Comparison of ENCODE assay signal across 23 cellular contexts in genomic region chr4:127709456-127709855, GRCh38. TPM values are rescaled to one million over a fixed set of nuclear protein-coding genes. Genes with fewer than 3 reads are reported as not detected.
A peak's percentile ranks its signal among the peaks of the same experiment; 100 is the strongest.
DNase-seq lines count a peak whose midpoint lies in the region; ATAC-seq, FAIRE-seq and TF ChIP-seq lines count a peak whose summit lies in the region.
"Had no signal": no experiment of that assay in that cellular context is flagged by ENCODE, and none has a peak within 500 bp of the region (broad histone marks: within the 10 kb centered on the region; RNA-seq: fewer than 3 reads in every experiment).

No MANE protein-coding gene starts in this region.

- no peak for DNase-seq in A549 (ENCODE audit: low read depth in 1 of 2, low spot score in 1 of 2)
- DNase-seq in PC-9 = peak in 1 of 2 experiments; percentile 56
- DNase-seq in epithelial cell of prostate (ENCODE audit: low read depth, low spot score) = peak; percentile 70
- DNase-seq in mesothelial cell of epicardium (ENCODE audit: low spot score in 2 of 2, unreplicated experiment in 2 of 2) = no peak
- DNase-seq in COR-L47 (lab: John Stamatoyannopoulos, UW) = no peak
- DNase-seq in T-helper 9 cell = no peak
- DNase-seq in activated gamma-delta T cell (lab: John Stamatoyannopoulos, UW) = no peak
- DNase-seq in NCI-H187 treated with DMSO at 0.1 percent for 48 hours (lab: John Stamatoyannopoulos, UW) = no peak
- DNase-seq: activated CD4-positive, alpha-beta T cell treated with anti-CD3 and anti-CD28 coated beads for 1 hour; activated CD8-positive, alpha-beta memory T cell treated with anti-CD3 and anti-CD28 coated beads, Interleukin-2, amount 10 ng/mL, durations not matched to agents 7 days and 5 days; activated effector memory CD4-positive, alpha-beta T cell treated with anti-CD3 and anti-CD28 coated beads, Interleukin-2, amount 50 U/mL, for 16 hours; amygdala; CD8-positive, alpha-beta memory T cell; kidney; midbrain; NCI-H1417 treated with DMSO at 0.1 percent for 48 hours; retina; SIG-M5 had no signal

- WGBS in A549 (ENCODE audit: missing lambda C conversion rate) = 46% methylated on average over 3 of the region's 3 CpGs

- H3K9me3 Mint-ChIP-seq in mesothelial cell of epicardium = peaks cover 5% of the 10 kb centered on the region
- H3K9me3 Mint-ChIP-seq: stimulated activated naive CD8-positive, alpha-beta T cell treated with anti-CD3 and anti-CD28 coated beads, Interleukin-15, Interleukin-2, amounts not matched to agents 100 ng/mL and 50 ng/mL, for 24 hours; T-helper 2 cell treated with Interferon-gamma antibody and Interleukin-4, amounts not matched to agents 5 μg/mL and 100 μg/mL, for 36 hours had no signal

- H3K4me3 Mint-ChIP-seq in mesothelial cell of epicardium = no peak overlapping the region
- H3K4me3 Mint-ChIP-seq: activated CD8-positive, alpha-beta memory T cell treated with anti-CD3 and anti-CD28 coated beads, Interleukin-2, amount 10 ng/mL, durations not matched to agents 7 days and 5 days; CD8-positive, alpha-beta memory T cell; stimulated activated naive CD8-positive, alpha-beta T cell treated with anti-CD3 and anti-CD28 coated beads, Interleukin-15, Interleukin-2, amounts not matched to agents 100 ng/mL and 50 ng/mL, for 24 hours; T-helper 2 cell treated with Interferon-gamma antibody and Interleukin-4, amounts not matched to agents 5 μg/mL and 100 μg/mL, for 36 hours had no signal

- H3K9me2 ChIP-seq in PC-9 (ENCODE audit: insufficient read depth) = no peaks in the 10 kb centered on the region

- TF ChIP-seq RAD21 in A549 (conservative IDR thresholded peaks at IDR 0.05 in 1 of 2, IDR thresholded peaks at IDR 0.05 in 1 of 2) = no peak

- CTCF ChIA-PET in A549 (lab: Yijun Ruan, JAX) (interaction anchor here (1.1 kb wide), 1 partner anchor 23 kb away, joined by 4 read pairs; no protein-coding TSS in a partner anchor), PC-9 (lab: Charles Lee) (no interaction called here)

- ATAC-seq in A549 = no peak
- ATAC-seq: activated CD8-positive, alpha-beta memory T cell treated with anti-CD3 and anti-CD28 coated beads, Interleukin-2, amount 10 ng/mL, durations not matched to agents 7 days and 5 days had no signal

- TF ChIP-seq POLR2A in A549 (IDR thresholded peaks at IDR 0.05; ENCODE audit: low read length) = no peak

- TF ChIP-seq EP300 in A549 (IDR thresholded peaks at IDR 0.05) = no peak

- peaks cover 14% of the 10 kb centered on the region for H3K4me1 Mint-ChIP-seq in mesothelial cell of epicardium
- H3K4me1 Mint-ChIP-seq: activated CD8-positive, alpha-beta memory T cell treated with anti-CD3 and anti-CD28 coated beads, Interleukin-2, amount 10 ng/mL, durations not matched to agents 7 days and 5 days; CD8-positive, alpha-beta memory T cell had no signal

- H3K4me3 ChIP-seq in A549 = no peak overlapping the region
- peak overlapping the region; percentile 31; the same call in 1 of the 2 replicates for H3K4me3 ChIP-seq in PC-9

- H3K27me3 Mint-ChIP-seq in mesothelial cell of epicardium (ENCODE audit: low read depth) = no peaks in the 10 kb centered on the region
- H3K27me3 Mint-ChIP-seq: activated CD8-positive, alpha-beta memory T cell treated with anti-CD3 and anti-CD28 coated beads, Interleukin-2, amount 10 ng/mL, durations not matched to agents 7 days and 5 days; stimulated activated naive CD8-positive, alpha-beta T cell treated with anti-CD3 and anti-CD28 coated beads, Interleukin-15, Interleukin-2, amounts not matched to agents 100 ng/mL and 50 ng/mL, for 24 hours had no signal

- H3K4me1 ChIP-seq in A549 (peaks cover 12% of the 10 kb centered on the region; the same call in 1 of the 3 replicates), PC-9 (replicated peaks; ENCODE audit: insufficient read depth) (peaks cover 26% of the 10 kb centered on the region)

- peak overlapping the region in 1 of 2 experiments; percentile 58; a peak in 3 of 6 replicates for H3K27ac ChIP-seq in A549
- peak overlapping the region; percentile 88 for H3K27ac ChIP-seq in PC-9
- H3K27ac ChIP-seq in epithelial cell of prostate = peak overlapping the region; percentile 92

- H3K9me3 ChIP-seq in A549 (no peaks in the 10 kb centered on the region), PC-9 (ENCODE audit: insufficient read depth, low read depth) (no peaks in the 10 kb centered on the region)

- no TSS peak for BruUV-seq in PC-9 (replicated peaks; lab: Mats Ljungman, UMichigan)

- peak overlapping the region; percentile 61; the same call in 1 of the 2 replicates for H2AFZ ChIP-seq in PC-9

- H3K4me2 ChIP-seq in A549 (peak overlapping the region; percentile 61), PC-9 (peak overlapping the region; percentile 75)

- peaks cover 9% of the 10 kb centered on the region; the same call in 1 of the 2 replicates for H3F3A ChIP-seq in PC-9 (ENCODE audit: insufficient read depth, low read depth)

- H4K20me1 ChIP-seq in PC-9 (ENCODE audit: insufficient read depth) = no peaks in the 10 kb centered on the region

- H3K79me2 ChIP-seq in PC-9 (ENCODE audit: low read depth) = no peaks in the 10 kb centered on the region

- peak overlapping the region; percentile 99 for H3K27ac Mint-ChIP-seq in mesothelial cell of epicardium
- H3K27ac Mint-ChIP-seq: activated CD8-positive, alpha-beta memory T cell treated with anti-CD3 and anti-CD28 coated beads, Interleukin-2, amount 10 ng/mL, durations not matched to agents 7 days and 5 days; CD8-positive, alpha-beta memory T cell; stimulated activated naive CD8-positive, alpha-beta T cell treated with anti-CD3 and anti-CD28 coated beads, Interleukin-15, Interleukin-2, amounts not matched to agents 100 ng/mL and 50 ng/mL, for 24 hours; T-helper 2 cell treated with Interferon-gamma antibody and Interleukin-4, amounts not matched to agents 5 μg/mL and 100 μg/mL, for 36 hours had no signal

- no peaks in the 10 kb centered on the region for H3K27me3 ChIP-seq in PC-9 (ENCODE audit: insufficient read depth, low read depth)

- POLR2A ChIA-PET in A549 (lab: Yijun Ruan, JAX) = interaction anchor here (1.1 kb wide), 1 partner anchor 77 kb away, joined by 3 read pairs; the partner anchor contains the start of gene INTU
- POLR2A ChIA-PET in PC-9 (lab: Charles Lee; ENCODE audit: unreplicated experiment) = interaction anchor here (0.6 to 0.9 kb wide), 3 partner anchors 24 to 333 kb away, joined by 4 to 5 read pairs (median 4); partner anchors contain the start of gene INTU

- intact Hi-C loops in PC-9 (cut with micrococcal nuclease; ENCODE audit: unreplicated experiment) = loop anchor here (5.0 kb wide), 1 partner anchor 77 kb away; the partner anchor contains the start of gene INTU

- peaks cover 27% of the 10 kb centered on the region for H3K36me3 Mint-ChIP-seq in mesothelial cell of epicardium
- H3K36me3 Mint-ChIP-seq: activated CD8-positive, alpha-beta memory T cell treated with anti-CD3 and anti-CD28 coated beads, Interleukin-2, amount 10 ng/mL, durations not matched to agents 7 days and 5 days; CD8-positive, alpha-beta memory T cell had no signal

- FAIRE-seq in A549 (lab: Jason Lieb, UNC) = no peak

- TF ChIP-seq CTCF in A549 (IDR thresholded peaks at IDR 0.05) (no peak), PC-9 (conservative IDR thresholded peaks at IDR 0.05) (no peak), mesothelial cell of epicardium (IDR thresholded peaks at IDR 0.05; ENCODE audit: unreplicated experiment) (no peak)

- H3K36me3 ChIP-seq in PC-9 (ENCODE audit: low read depth) = peaks cover 10% of the 10 kb centered on the region; the same call in 1 of the 2 replicates

TF ChIP-seq in A549, 52 proteins besides CTCF, POLR2A, EP300 and RAD21:
- no peak for TF ChIP-seq MAFK (IDR thresholded peaks at IDR 0.05; ENCODE audit: partially characterized antibody)
- no peak for TF ChIP-seq HOXB5 (CRISPR knock-in tag; IDR thresholded peaks at IDR 0.05)
- TF ChIP-seq HOXA7 (CRISPR knock-in tag; IDR thresholded peaks at IDR 0.05) = no peak
- no peak for TF ChIP-seq POLR2AphosphoS2 (conservative IDR thresholded peaks at IDR 0.05; ENCODE audit: low read length)
- TF ChIP-seq NR3C1 (IDR thresholded peaks at IDR 0.05) = no peak
- TF ChIP-seq CBX8 (IDR thresholded peaks at IDR 0.05) = no peak
- TF ChIP-seq HES2 (IDR thresholded peaks at IDR 0.05) = no peak
TF ChIP-seq in A549: peak in this region for 0.

RNA-seq across cellular contexts. Expression of gene SLC25A31, which starts 20.7 kb away (rescaled TPM):
- polyA plus RNA-seq in A549 (2011; rRNA removed) (not detected in 2 replicates), A549 (2017; fragmentation: RNase III; extraction: RNeasy Plus Mini Kit Qiagen cat#74134 plus additional on column Dnase treatment) (not detected in 3 replicates)
- not detected in 2 replicates for polyA plus RNA-seq in A549 (2012; cell fraction: cytosol; rRNA removed)
- not detected in 2 replicates for polyA plus RNA-seq in A549 (2012; cell fraction: nucleus; rRNA removed)
- not detected in 2 replicates for polyA minus RNA-seq in A549 (2011; rRNA and poly(A)+ RNA removed)
- total RNA-seq in PC-9 (2021) (not detected in 2 replicates), mesothelial cell of epicardium (not detected in 3 replicates)
- total RNA-seq: activated CD8-positive, alpha-beta memory T cell treated with anti-CD3 and anti-CD28 coated beads, Interleukin-2, amount 10 ng/mL, durations not matched to agents 7 days and 5 days; CD8-positive, alpha-beta memory T cell; HT-29; kidney; LHCN-M2; ureter had no signal
- polyA plus RNA-seq: CD8-positive, alpha-beta memory T cell had no signal
